Comparison of ENCODE assay signal across 22 cellular contexts in genomic region chr10:12180221-12180974, GRCh38. TPM values are rescaled to one million over a fixed set of nuclear protein-coding genes. Genes with fewer than 3 reads are reported as not detected.
DNase-seq lines count a peak whose midpoint lies in the region; ATAC-seq and TF ChIP-seq lines count a peak whose summit lies in the region.
"Had no signal": no experiment of that assay in that cellular context is flagged by ENCODE, and none has a peak within 500 bp of the region (broad histone marks: within the 10 kb centered on the region; RNA-seq: fewer than 3 reads in every experiment).

No MANE protein-coding gene starts in this region.

- intact Hi-C loops in left colon (cut with DNase I, micrococcal nuclease) (no loop called here), psoas muscle (cut with DNase I) (no loop called here)

- POLR2A ChIA-PET in CD8-positive, alpha-beta memory T cell (lab: Charles Lee) = interaction anchor here (2.4 kb wide), 1 partner anchor 15 kb away, joined by 10 read pairs; the partner anchor contains the start of genes CDC123 and NUDT5

- DNase-seq in CD8-positive, alpha-beta memory T cell = no peak
- no peak for DNase-seq in HL-60 (ENCODE audit: low read depth in 1 of 2, low spot score in 1 of 2)
- DNase-seq in amniotic epithelial cell (ENCODE audit: low read depth) = peak; percentile 38
- no peak for DNase-seq in left colon
- DNase-seq in NCI-H2081 (lab: John Stamatoyannopoulos, UW) = no peak
- no peak for DNase-seq in neural progenitor cell (ENCODE audit: low spot score)
- no peak for DNase-seq in psoas muscle
- DNase-seq: activated CD4-positive, alpha-beta T cell treated with anti-CD3 and anti-CD28 coated beads for 1 hour; activated gamma-delta T cell; erythroblast; glutamatergic neuron; left lung; NCI-H1436; NCI-H510A treated with DMSO at 0.1 percent for 48 hours; right lobe of liver; stimulated activated CD4-positive, alpha-beta T cell treated with anti-CD3 and anti-CD28 coated beads, Interleukin-4, amount 100 ng/mL, for 4 hours; stimulated activated naive B cell treated with anti-CD40 and anti-IgM and Interleukin-4, amounts not matched to agents 10 μg/mL and 1 μg/mL and 100 μg/mL, for 72 hours; SW 1271 had no signal

- H3K27me3 Mint-ChIP-seq in CD8-positive, alpha-beta memory T cell = no peaks in the 10 kb centered on the region
- H3K27me3 Mint-ChIP-seq in neural progenitor cell (ENCODE audit: insufficient read depth, low read depth) = peaks cover 2% of the 10 kb centered on the region
- H3K27me3 Mint-ChIP-seq: IgD-negative memory B cell; stimulated activated naive B cell treated with anti-CD40 and anti-IgM and Interleukin-4, amounts not matched to agents 10 μg/mL and 1 μg/mL and 100 μg/mL, for 72 hours had no signal

- H3K27me3 ChIP-seq in CD8-positive, alpha-beta memory T cell (ENCODE audit: insufficient read depth, low read length, poor library complexity, severe bottlenecking) = no peaks in the 10 kb centered on the region
- H3K27me3 ChIP-seq in HL-60 (ENCODE audit: insufficient read depth, poor library complexity, severe bottlenecking) (no peaks in the 10 kb centered on the region), neural progenitor cell (no peaks in the 10 kb centered on the region), psoas muscle (ENCODE audit: insufficient read depth in 3 of 3, low read length in 2 of 3) (no peaks in the 10 kb centered on the region)
- H3K27me3 ChIP-seq: left lung, right lobe of liver had no signal

- H3K4me1 Mint-ChIP-seq in CD8-positive, alpha-beta memory T cell = peaks cover 25 to 34% (median 32%) of the 10 kb centered on the region in 3 donors
- H3K4me1 Mint-ChIP-seq in neural progenitor cell = no peaks in the 10 kb centered on the region

- H3K4me3 ChIP-seq in CD8-positive, alpha-beta memory T cell (ENCODE audit: low read length) = no peak overlapping the region
- H3K4me3 ChIP-seq in HL-60 (replicated peaks; ENCODE audit: insufficient read depth, low read length) (no peak overlapping the region), neural progenitor cell (no peak overlapping the region), psoas muscle (no peak overlapping the region)
- H3K4me3 ChIP-seq: left lung, right lobe of liver had no signal

- no peaks in the 10 kb centered on the region for H3K9me3 ChIP-seq in CD8-positive, alpha-beta memory T cell (ENCODE audit: low read length)
- H3K9me3 ChIP-seq in neural progenitor cell (ENCODE audit: low read depth) (no peaks in the 10 kb centered on the region), psoas muscle (no peaks in the 10 kb centered on the region)
- H3K9me3 ChIP-seq: left lung, right lobe of liver had no signal

- WGBS in psoas muscle, 3 donors = 74 to 84% (median 82%) methylated on average over 9 of the region's 9 CpGs

- H3K9ac ChIP-seq in neural progenitor cell = no peak overlapping the region

- no peaks in the 10 kb centered on the region for H4K20me1 ChIP-seq in neural progenitor cell (ENCODE audit: low read depth)

- H3K4me1 ChIP-seq in CD8-positive, alpha-beta memory T cell (ENCODE audit: insufficient read depth, low read length) = peaks cover 19% of the 10 kb centered on the region
- no peaks in the 10 kb centered on the region for H3K4me1 ChIP-seq in neural progenitor cell
- H3K4me1 ChIP-seq in psoas muscle = no peaks in the 10 kb centered on the region

- CTCF ChIA-PET in CD8-positive, alpha-beta memory T cell (lab: Charles Lee) = interaction anchor here (1.2 to 2.7 kb wide), 4 partner anchors 11 to 50 kb away, joined by 3 to 20 read pairs (median 4); partner anchors contain the start of genes CDC123 and NUDT5

- peak overlapping the region; percentile 92 to 98 (median 94) for H3K27ac Mint-ChIP-seq in CD8-positive, alpha-beta memory T cell
- H3K27ac Mint-ChIP-seq in neural progenitor cell = no peak overlapping the region
- H3K27ac Mint-ChIP-seq: stimulated activated naive B cell treated with anti-CD40 and anti-IgM and Interleukin-4, amounts not matched to agents 10 μg/mL and 1 μg/mL and 100 μg/mL, for 72 hours had no signal

- peak overlapping the region in 4 of 7 donors; percentile 49 to 74 (median 66) for H3K4me3 Mint-ChIP-seq in CD8-positive, alpha-beta memory T cell
- no peak overlapping the region for H3K4me3 Mint-ChIP-seq in neural progenitor cell
- H3K4me3 Mint-ChIP-seq: stimulated activated naive B cell treated with anti-CD40 and anti-IgM and Interleukin-4, amounts not matched to agents 10 μg/mL and 1 μg/mL and 100 μg/mL, for 72 hours had no signal

- peak; percentile 56 for ATAC-seq in left colon
- ATAC-seq in GM19455 (IDR thresholded peaks at IDR 0.05; ENCODE audit: unreplicated experiment) = no peak
- ATAC-seq in psoas muscle = no peak
- ATAC-seq: Panc1 had no signal

- no peak overlapping the region for H3K27ac ChIP-seq in CD8-positive, alpha-beta memory T cell (ENCODE audit: low read depth, low read length)
- H3K27ac ChIP-seq in HL-60 (replicated peaks) (peak overlapping the region; percentile 47), neural progenitor cell (no peak overlapping the region), psoas muscle (no peak overlapping the region)
- H3K27ac ChIP-seq: left lung, right lobe of liver had no signal

- H3K36me3 ChIP-seq in CD8-positive, alpha-beta memory T cell (ENCODE audit: insufficient read depth, low read length) = peaks cover 29% of the 10 kb centered on the region
- H3K36me3 ChIP-seq in neural progenitor cell (no peaks in the 10 kb centered on the region), psoas muscle (ENCODE audit: insufficient read depth in 1 of 2, low read depth in 1 of 2) (peaks cover 3 to 83% of the 10 kb centered on the region in 2 donors)

- no peaks in the 10 kb centered on the region for H3K79me2 ChIP-seq in neural progenitor cell (ENCODE audit: low read depth)

- H3K9me3 Mint-ChIP-seq in CD8-positive, alpha-beta memory T cell = no peaks in the 10 kb centered on the region
- no peaks in the 10 kb centered on the region for H3K9me3 Mint-ChIP-seq in neural progenitor cell
- H3K9me3 Mint-ChIP-seq: CD14-positive monocyte; IgD-negative memory B cell; stimulated activated naive B cell treated with anti-CD40 and anti-IgM and Interleukin-4, amounts not matched to agents 10 μg/mL and 1 μg/mL and 100 μg/mL, for 72 hours had no signal

- no peak overlapping the region for H3K4me2 ChIP-seq in neural progenitor cell

- H2AFZ ChIP-seq in neural progenitor cell (replicated peaks) = no peak overlapping the region

- H3F3A ChIP-seq in neural progenitor cell (ENCODE audit: low read depth) = peaks cover 4% of the 10 kb centered on the region

- peaks cover 6 to 57% (median 10%) of the 10 kb centered on the region in 3 donors for H3K36me3 Mint-ChIP-seq in CD8-positive, alpha-beta memory T cell
- peaks cover 9% of the 10 kb centered on the region for H3K36me3 Mint-ChIP-seq in neural progenitor cell
- H3K36me3 Mint-ChIP-seq: IgD-negative memory B cell had no signal

- TF ChIP-seq CTCF in HL-60 (IDR thresholded peaks at IDR 0.05; ENCODE audit: insufficient read depth, low read length) (no peak), neural progenitor cell (IDR thresholded peaks at IDR 0.05) (no peak), psoas muscle (IDR thresholded peaks at IDR 0.05) (no peak)

RNA-seq across cellular contexts. Expression of gene NUDT5, which starts 15.3 kb away (rescaled TPM):
- total RNA-seq in CD8-positive, alpha-beta memory T cell = 100 to 1,000 TPM; 119 to 125 TPM
- 61.4 TPM for polyA plus RNA-seq in CD8-positive, alpha-beta memory T cell
- total RNA-seq in left colon = 10 to 100 TPM; 33.9 to 45.3 TPM
- total RNA-seq in neural progenitor cell (ENCODE audit: low replicate concordance) = 80.7 and 85.0 TPM in 2 replicates
- total RNA-seq in psoas muscle = 1 to 10 TPM; 4.8 to 5.2 (median 5.2) TPM
- 10 to 100 TPM in 2 of 3 donors, 1 to 10 TPM in 1; 7.1 to 11.3 (median 11.0) TPM for polyA plus RNA-seq in psoas muscle

RNA-seq across cellular contexts. Expression of gene CDC123, which starts 15.6 kb away (rescaled TPM):
- 100 to 1,000 TPM; 161 to 162 TPM for total RNA-seq in CD8-positive, alpha-beta memory T cell
- polyA plus RNA-seq in CD8-positive, alpha-beta memory T cell = 97.5 TPM
- total RNA-seq in left colon (10 to 100 TPM; 44.4 to 58.8 TPM), neural progenitor cell (ENCODE audit: low replicate concordance) (134 and 135 TPM in 2 replicates), psoas muscle (10 to 100 TPM; 29.1 to 46.1 (median 38.6) TPM)
- polyA plus RNA-seq in psoas muscle = 100 to 1,000 TPM in 1 of 3 donors, 10 to 100 TPM in 2; 33.6 to 103 (median 84.6) TPM

RNA-seq across cellular contexts. Expression of gene SEC61A2, which starts 50.9 kb away (rescaled TPM):
- 10 to 100 TPM; 12.5 to 13.6 TPM for total RNA-seq in CD8-positive, alpha-beta memory T cell
- 2.5 TPM for polyA plus RNA-seq in CD8-positive, alpha-beta memory T cell
- total RNA-seq in left colon (1 to 10 TPM; 5.7 to 5.8 TPM), neural progenitor cell (ENCODE audit: low replicate concordance) (39.1 and 39.6 TPM in 2 replicates), psoas muscle (1 to 10 TPM; 6.9 to 9.8 (median 8.5) TPM)
- polyA plus RNA-seq in psoas muscle = 10 to 100 TPM in 1 of 3 donors, 1 to 10 TPM in 2; 5.9 to 16.0 (median 7.7) TPM

Comparison
In these comparisons a context has a peak if more than half of its experiments do, and no peak if none do; other contexts are left out.
1. RNA of gene NUDT5, which starts 15.3 kb away (total RNA-seq): 119 to 125 TPM in CD8-positive, alpha-beta memory T cell, 80.7 to 85.0 TPM in neural progenitor cell and 33.9 to 45.3 TPM in left colon; 4.8 to 5.2 TPM in psoas muscle; every median in the first group is over 4 times any median in the second.